19 cellular contexts compared by ENCODE assay signal in genomic region chr10:120087109-120087508, GRCh38.
"Had no signal": no experiment of that assay in that cellular context is flagged by ENCODE, and none has a peak within 500 bp of the region (broad histone marks: within the 10 kb centered on the region; RNA-seq: fewer than 3 reads in every experiment).

No MANE protein-coding gene starts in this region.

- H3K9me3 ChIP-seq: colonic mucosa, esophagus squamous epithelium, gastrocnemius medialis, heart left ventricle, left lung, lower lobe of right lung had no signal

- DNase-seq: colonic mucosa; cortex of kidney; effector CD8-positive, alpha-beta T cell; effector memory CD8-positive, alpha-beta T cell; esophagus squamous epithelium; foreskin fibroblast; foreskin melanocyte; gastrocnemius medialis; heart left ventricle; hypothalamus; left cardiac atrium; left lung; left ventricle myocardium superior; lower lobe of right lung; mesenchymal stem cell; midbrain; naive thymus-derived CD4-positive, alpha-beta T cell had no signal

- H3K36me3 ChIP-seq: colonic mucosa, esophagus squamous epithelium, gastrocnemius medialis, heart left ventricle, left lung, lower lobe of right lung had no signal

- H3K4me3 ChIP-seq: colonic mucosa, esophagus squamous epithelium, gastrocnemius medialis, heart left ventricle, hepatocyte, left lung, lower lobe of right lung had no signal

- H3K4me1 ChIP-seq: colonic mucosa, esophagus squamous epithelium, gastrocnemius medialis, heart left ventricle, left lung, lower lobe of right lung had no signal

- H3K27me3 ChIP-seq: colonic mucosa, esophagus squamous epithelium, gastrocnemius medialis, hepatocyte, left lung had no signal

- H3K27ac ChIP-seq: colonic mucosa, esophagus squamous epithelium, gastrocnemius medialis, heart left ventricle, hepatocyte, left lung, lower lobe of right lung had no signal

- H2AFZ ChIP-seq: hepatocyte had no signal

- H3K4me3 Mint-ChIP-seq: dendritic cell treated with granulocyte-macrophage colony-stimulating factor and Interleukin-4, amounts not matched to agents 40 ng/mL and 50 ng/mL, for 4 days; effector memory CD8-positive, alpha-beta T cell; naive thymus-derived CD4-positive, alpha-beta T cell had no signal

- H3K27me3 Mint-ChIP-seq: dendritic cell treated with granulocyte-macrophage colony-stimulating factor and Interleukin-4, amounts not matched to agents 40 ng/mL and 50 ng/mL, for 4 days had no signal

- H3K4me2 ChIP-seq: hepatocyte had no signal

- H3K79me2 ChIP-seq: hepatocyte had no signal

- H3K4me1 Mint-ChIP-seq: naive thymus-derived CD4-positive, alpha-beta T cell had no signal

- ATAC-seq: effector memory CD8-positive, alpha-beta T cell; gastrocnemius medialis; heart left ventricle; left cardiac atrium; left lung; left ventricle myocardium superior; lower lobe of right lung; naive thymus-derived CD4-positive, alpha-beta T cell had no signal

- H3K27ac Mint-ChIP-seq: dendritic cell treated with granulocyte-macrophage colony-stimulating factor and Interleukin-4, amounts not matched to agents 40 ng/mL and 50 ng/mL, for 4 days; effector memory CD8-positive, alpha-beta T cell; naive thymus-derived CD4-positive, alpha-beta T cell had no signal
